Comparison of ENCODE assay signal across 9 cellular contexts in genomic region chr2:104944495-104944894, GRCh38.
A peak's percentile ranks its signal among the peaks of the same experiment; 100 is the strongest.
DNase-seq lines count a peak whose midpoint lies in the region; ATAC-seq, FAIRE-seq and TF ChIP-seq lines count a peak whose summit lies in the region.
"Had no signal": no experiment of that assay in that cellular context is flagged by ENCODE, and none has a peak within 500 bp of the region (broad histone marks: within the 10 kb centered on the region; RNA-seq: fewer than 3 reads in every experiment).

No MANE protein-coding gene starts in this region.

- H3K27me3 Mint-ChIP-seq in brain (no peaks in the 10 kb centered on the region), mesothelial cell of epicardium (ENCODE audit: low read depth) (peaks cover 6% of the 10 kb centered on the region), immature natural killer cell (ENCODE audit: low read depth in 3 of 3) (peaks cover 1 to 13% (median 2%) of the 10 kb centered on the region in 3 donors)
- H3K27me3 Mint-ChIP-seq in activated T-cell treated with anti-CD3 and anti-CD28 coated beads, Interleukin-2, amount 50 U/mL, for 72 hours (ENCODE audit: low read depth) = peaks cover 12% of the 10 kb centered on the region

- peaks cover 0 to 4% (median 0%) of the 10 kb centered on the region in 5 experiments for H3K9me3 Mint-ChIP-seq in brain
- no peaks in the 10 kb centered on the region for H3K9me3 Mint-ChIP-seq in mesothelial cell of epicardium
- H3K9me3 Mint-ChIP-seq in immature natural killer cell = no peaks in the 10 kb centered on the region
- no peaks in the 10 kb centered on the region for H3K9me3 Mint-ChIP-seq in activated T-cell treated with anti-CD3 and anti-CD28 coated beads, Interleukin-2, amount 50 U/mL, for 72 hours

- ATAC-seq in activated T-cell treated with anti-CD3 and anti-CD28 coated beads, Interleukin-2, amount 50 U/mL, for 72 hours (replicated peaks in 1 of 2) = no peak

- no peak overlapping the region for H3K27ac ChIP-seq in KMS-11
- H3K27ac ChIP-seq: SK-N-MC had no signal

- TF ChIP-seq CTCF in D721Med (IDR thresholded peaks at IDR 0.05; ENCODE audit: insufficient read depth, missing control alignments) = peak; percentile 28
- TF ChIP-seq CTCF in KMS-11 (conservative IDR thresholded peaks at IDR 0.05; ENCODE audit: low read depth, low read length) = peak; percentile 27; the same call in 1 of the 2 replicates
- TF ChIP-seq CTCF in brain (conservative IDR thresholded peaks at IDR 0.05) = peak; percentile 41 to 75
- TF ChIP-seq CTCF in mesothelial cell of epicardium (IDR thresholded peaks at IDR 0.05; ENCODE audit: unreplicated experiment) = peak; percentile 16

- H3K4me2 ChIP-seq in KMS-11 = no peak overlapping the region

- DNase-seq in D721Med (ENCODE audit: insufficient read length, low spot score) (no peak), mesothelial cell of epicardium (ENCODE audit: low spot score in 2 of 2, unreplicated experiment in 2 of 2) (no peak), immature natural killer cell (no peak), SKM-1 treated with dmso at 0.1 percent for 144 hours (lab: John Stamatoyannopoulos, UW; ENCODE audit: unreplicated experiment) (no peak)
- DNase-seq in central memory CD4-positive, alpha-beta T cell = no peak
- no peak for DNase-seq in activated T-cell treated with anti-CD3 and anti-CD28 coated beads, Interleukin-2, amount 50 U/mL, for 72 hours

- FAIRE-seq in D721Med (lab: Jason Lieb, UNC) = no peak

- H3K4me1 Mint-ChIP-seq in brain (peaks cover 37% of the 10 kb centered on the region), mesothelial cell of epicardium (peaks cover 5% of the 10 kb centered on the region), immature natural killer cell (no peaks in the 10 kb centered on the region)
- H3K4me1 Mint-ChIP-seq in activated T-cell treated with anti-CD3 and anti-CD28 coated beads, Interleukin-2, amount 50 U/mL, for 72 hours (ENCODE audit: low read depth) = no peaks in the 10 kb centered on the region

- H3K36me3 Mint-ChIP-seq in brain (no peaks in the 10 kb centered on the region), mesothelial cell of epicardium (no peaks in the 10 kb centered on the region), immature natural killer cell (no peaks in the 10 kb centered on the region)
- H3K36me3 Mint-ChIP-seq in activated T-cell treated with anti-CD3 and anti-CD28 coated beads, Interleukin-2, amount 50 U/mL, for 72 hours (ENCODE audit: insufficient read depth in 2 of 2) = no peaks in the 10 kb centered on the region

- H3K4me3 Mint-ChIP-seq in brain (peak overlapping the region in 1 of 5 experiments; percentile 24), mesothelial cell of epicardium (no peak overlapping the region), immature natural killer cell (no peak overlapping the region)
- no peak overlapping the region for H3K4me3 Mint-ChIP-seq in activated T-cell treated with anti-CD3 and anti-CD28 coated beads, Interleukin-2, amount 50 U/mL, for 72 hours

- no peak overlapping the region for H3K9ac ChIP-seq in KMS-11

- H3K4me1 ChIP-seq in KMS-11 (ENCODE audit: low read depth, poor library complexity, severe bottlenecking) = no peaks in the 10 kb centered on the region

- no peaks in the 10 kb centered on the region for H3K79me2 ChIP-seq in KMS-11 (ENCODE audit: insufficient read depth, low read depth)

- H2AFZ ChIP-seq in KMS-11 (ENCODE audit: low read depth) = no peak overlapping the region

- H3K36me3 ChIP-seq in KMS-11 (ENCODE audit: insufficient read depth) = no peaks in the 10 kb centered on the region

- H4K20me1 ChIP-seq in KMS-11 (ENCODE audit: insufficient read depth) = no peaks in the 10 kb centered on the region

- no peak overlapping the region for H3K4me3 ChIP-seq in KMS-11 (IDR thresholded peaks at IDR 0.05; ENCODE audit: insufficient read depth, low read depth, low read length)
- H3K4me3 ChIP-seq: SK-N-MC had no signal

- H3K27me3 ChIP-seq in KMS-11 (ENCODE audit: insufficient read depth, low read depth) = no peaks in the 10 kb centered on the region

- H3K27ac Mint-ChIP-seq in brain = peak overlapping the region in 1 of 5 experiments; percentile 38
- H3K27ac Mint-ChIP-seq in mesothelial cell of epicardium = no peak overlapping the region
- no peak overlapping the region for H3K27ac Mint-ChIP-seq in immature natural killer cell
- H3K27ac Mint-ChIP-seq in activated T-cell treated with anti-CD3 and anti-CD28 coated beads, Interleukin-2, amount 50 U/mL, for 72 hours = no peak overlapping the region
